8 cellular contexts compared by ENCODE assay signal in genomic region chr5:154467655-154468354, GRCh38.
DNase-seq lines count a peak whose midpoint lies in the region; ATAC-seq, FAIRE-seq and TF ChIP-seq lines count a peak whose summit lies in the region.

No MANE protein-coding gene starts in this region.

- H3K9me3 ChIP-seq in RWPE2 (ENCODE audit: severe bottlenecking): no peaks in the 10 kb centered on the region

- no peak overlapping the region for H3K4me3 ChIP-seq in RWPE2 (ENCODE audit: severe bottlenecking)

- intact Hi-C loops in posterior cingulate gyrus (cut with DNase I): loop anchor here (1.0 kb wide), 1 partner anchor 142 kb away; no protein-coding TSS in a partner anchor

- no peaks in the 10 kb centered on the region for H3K36me3 ChIP-seq in RWPE2 (ENCODE audit: low read depth)

- FAIRE-seq in HTR-8/SVneo (lab: Jason Lieb, UNC): no peak
- FAIRE-seq in urothelium cell line (lab: Jason Lieb, UNC): no peak

- H3K27me3 ChIP-seq in RWPE2 (ENCODE audit: insufficient read depth, poor library complexity, severe bottlenecking): peaks cover 29% of the 10 kb centered on the region

- ATAC-seq in GM21515 (IDR thresholded peaks at IDR 0.05; ENCODE audit: unreplicated experiment) (peak; percentile 92), RWPE2 (ENCODE audit: low read depth) (peak; percentile 88)

- no peaks in the 10 kb centered on the region for H3K4me1 ChIP-seq in RWPE2 (ENCODE audit: insufficient read depth, poor library complexity, severe bottlenecking)

- H3K27ac ChIP-seq in RWPE2 (ENCODE audit: poor library complexity, severe bottlenecking): no peak overlapping the region

- peak; percentile 98 for TF ChIP-seq CTCF in RWPE2 (IDR thresholded peaks at IDR 0.05; ENCODE audit: poor library complexity, severe bottlenecking)

- DNase-seq in ELF-1 (ENCODE audit: low read depth, low spot score) (peak; percentile 90), HTR-8/SVneo (ENCODE audit: insufficient read length, low spot score) (peak; percentile 86), RWPE2 (ENCODE audit: low spot score) (no peak), glomerular visceral epithelial cell (ENCODE audit: extremely low spot score) (peak; percentile 72), posterior cingulate gyrus (peak; percentile 57 to 97 (median 82)), urothelium cell line (ENCODE audit: low spot score) (peak; percentile 88)
- DNase-seq in activated effector memory CD4-positive, alpha-beta T cell treated with anti-CD3 and anti-CD28 coated beads, Interleukin-2, amount 50 U/mL, for 16 hours: peak; percentile 91
